Comparison of ENCODE assay signal across 20 cellular contexts in genomic region chr4:8862334-8862733, GRCh38. TPM values are rescaled to one million over a fixed set of nuclear protein-coding genes. Genes with fewer than 3 reads are reported as not detected.
DNase-seq lines count a peak whose midpoint lies in the region; ATAC-seq, FAIRE-seq and TF ChIP-seq lines count a peak whose summit lies in the region.
"Had no signal": no experiment of that assay in that cellular context is flagged by ENCODE, and none has a peak within 500 bp of the region (broad histone marks: within the 10 kb centered on the region; RNA-seq: fewer than 3 reads in every experiment).

No MANE protein-coding gene starts in this region.

- TF ChIP-seq RAD21 in H1 (IDR thresholded peaks at IDR 0.05 in 1 of 2, conservative IDR thresholded peaks at IDR 0.05 in 1 of 2; ENCODE audit: low read depth in 2 of 2, low read length in 2 of 2) = no peak

- H2AK5ac ChIP-seq in H1 (ENCODE audit: low read depth, low read length) (no peak overlapping the region), mesendoderm (ENCODE audit: low read length) (no peak overlapping the region)

- 19% methylated on average over 5 of the region's 5 CpGs; no CpG with 5 or more reads in 1 of the 2 experiments for WGBS in H1 (ENCODE audit: extremely low coverage in 1 of 2, insufficient coverage in 1 of 2, insufficient read length in 1 of 2, insufficient replicate concordance in 2 of 2, low coverage in 1 of 2, low lambda C conversion rate in 2 of 2, missing lambda C conversion rate in 1 of 2), 2 experiments
- no CpG with 5 or more reads among the region's 5 CpGs for WGBS in mesendoderm (ENCODE audit: extremely low coverage, insufficient coverage, low lambda C conversion rate)

- no peak for ATAC-seq in WTC11
- ATAC-seq in HG03460 (IDR thresholded peaks at IDR 0.05; ENCODE audit: unreplicated experiment) = no peak
- ATAC-seq in activated CD8-positive, alpha-beta T cell treated with anti-CD3 and anti-CD28 coated beads, Interleukin-2, amount 10 ng/mL, durations not matched to agents 7 days and 5 days = no peak

- H2BK15ac ChIP-seq in H1 (ENCODE audit: low read length) = no peak overlapping the region
- H2BK15ac ChIP-seq in mesendoderm (replicated peaks; ENCODE audit: low read depth) = no peak overlapping the region

- H3K4me2 ChIP-seq in H1 (ENCODE audit: insufficient read depth in 1 of 2, low read depth in 2 of 2, low read length in 2 of 2) (peak overlapping the region in 1 of 2 experiments; percentile 55; a peak in 1 of 4 replicates), mesendoderm (ENCODE audit: low read length) (peak overlapping the region; percentile 81)

- H3K18ac ChIP-seq in H1 (ENCODE audit: extremely low read depth, low read length) = no peak overlapping the region
- no peak overlapping the region for H3K18ac ChIP-seq in mesendoderm (ENCODE audit: low read length)

- no peak for DNase-seq in WTC11 (ENCODE audit: low spot score)
- DNase-seq in H1 (ENCODE audit: low read depth in 1 of 2, low spot score in 2 of 2) = no peak
- no peak for DNase-seq in mesendoderm
- DNase-seq in NCI-H146 treated with DMSO at 0.1 percent for 48 hours (lab: John Stamatoyannopoulos, UW; ENCODE audit: unreplicated experiment) = no peak
- DNase-seq in activated CD8-positive, alpha-beta T cell treated with anti-CD3 and anti-CD28 coated beads, Interleukin-2, amount 10 ng/mL, durations not matched to agents 7 days and 5 days = no peak
- DNase-seq: C1 segment of cervical spinal cord; Calu3; CD4-positive, alpha-beta memory T cell; COR-L47; DMS53; DMS79 treated with DMSO at 0.1 percent for 48 hours; GF-D8; GOT3; HCEC 1CT had no signal

- FAIRE-seq in H1 (lab: Jason Lieb, UNC) = no peak
- FAIRE-seq: GM12891, GM18507 had no signal

- no peaks in the 10 kb centered on the region for H3K9me3 Mint-ChIP-seq in WTC11
- no peaks in the 10 kb centered on the region for H3K9me3 Mint-ChIP-seq in activated CD8-positive, alpha-beta T cell treated with anti-CD3 and anti-CD28 coated beads, Interleukin-2, amount 10 ng/mL, durations not matched to agents 7 days and 5 days (ENCODE audit: insufficient read depth)
- H3K9me3 Mint-ChIP-seq: CD4-positive, alpha-beta memory T cell had no signal

- H3K36me3 Mint-ChIP-seq in WTC11 = no peaks in the 10 kb centered on the region
- H3K36me3 Mint-ChIP-seq in activated CD8-positive, alpha-beta T cell treated with anti-CD3 and anti-CD28 coated beads, Interleukin-2, amount 10 ng/mL, durations not matched to agents 7 days and 5 days (ENCODE audit: low read depth) = peaks cover 10% of the 10 kb centered on the region
- H3K36me3 Mint-ChIP-seq: CD4-positive, alpha-beta memory T cell had no signal

- no peak overlapping the region for H3K56ac ChIP-seq in H1 (replicated peaks; ENCODE audit: insufficient read length, low read depth, low read length)
- H3K56ac ChIP-seq in mesendoderm (ENCODE audit: low read length) = no peak overlapping the region

- no peaks in the 10 kb centered on the region; the same call in 1 of the 2 replicates for H3K23me2 ChIP-seq in H1 (ENCODE audit: low read depth, low read length)

- H3K27ac Mint-ChIP-seq in WTC11 = no peak overlapping the region
- no peak overlapping the region for H3K27ac Mint-ChIP-seq in activated CD8-positive, alpha-beta T cell treated with anti-CD3 and anti-CD28 coated beads, Interleukin-2, amount 10 ng/mL, durations not matched to agents 7 days and 5 days
- H3K27ac Mint-ChIP-seq: CD4-positive, alpha-beta memory T cell had no signal

- peaks cover 13% of the 10 kb centered on the region for H3K4me1 Mint-ChIP-seq in WTC11
- peaks cover 2% of the 10 kb centered on the region for H3K4me1 Mint-ChIP-seq in activated CD8-positive, alpha-beta T cell treated with anti-CD3 and anti-CD28 coated beads, Interleukin-2, amount 10 ng/mL, durations not matched to agents 7 days and 5 days (ENCODE audit: low read depth)

- H3K79me2 ChIP-seq in H1 (ENCODE audit: control insufficient read depth in 1 of 2, insufficient read depth in 2 of 2, low read length in 2 of 2) (no peaks in the 10 kb centered on the region), mesendoderm (ENCODE audit: control insufficient read depth, insufficient read depth, low read length) (no peaks in the 10 kb centered on the region)

- no peak overlapping the region for H4K91ac ChIP-seq in H1 (replicated peaks; ENCODE audit: insufficient read length, low read length)

- H3K4me3 Mint-ChIP-seq in WTC11 = peak overlapping the region; percentile 10; the same call in 1 of the 2 replicates
- no peak overlapping the region for H3K4me3 Mint-ChIP-seq in activated CD8-positive, alpha-beta T cell treated with anti-CD3 and anti-CD28 coated beads, Interleukin-2, amount 10 ng/mL, durations not matched to agents 7 days and 5 days
- H3K4me3 Mint-ChIP-seq: CD4-positive, alpha-beta memory T cell had no signal

- H3K27me3 ChIP-seq in H1 (replicated peaks in 1 of 4; ENCODE audit: control insufficient read depth in 3 of 4, extremely low read depth in 1 of 4, insufficient read depth in 3 of 4, low read length in 3 of 4) (peaks cover 98 to 99% (median 99%) of the 10 kb centered on the region in 4 experiments), mesendoderm (ENCODE audit: insufficient read depth, low read length, poor library complexity) (peaks cover 72% of the 10 kb centered on the region)

- no peak for TF ChIP-seq POLR2A in H1 (IDR thresholded peaks at IDR 0.05; ENCODE audit: control extremely low read depth in 1 of 2, low read depth in 2 of 2, low read length in 2 of 2)

- H3K36me3 ChIP-seq in H1 (ENCODE audit: control insufficient read depth in 2 of 4, insufficient read depth in 4 of 4, low read length in 3 of 4) (peaks cover 0 to 15% (median 0%) of the 10 kb centered on the region in 4 experiments; a peak in 1 of 8 replicates), mesendoderm (ENCODE audit: control insufficient read depth, insufficient read depth, low read length) (no peaks in the 10 kb centered on the region)

- H3K9me3 ChIP-seq in H1 (ENCODE audit: insufficient read depth in 2 of 2, low read depth in 1 of 2, low read length in 1 of 2) = peaks cover 0 to 3% of the 10 kb centered on the region in 2 experiments; a peak in 1 of 4 replicates

- H3K4ac ChIP-seq in H1 (replicated peaks; ENCODE audit: insufficient read length, low read depth, low read length) = no peak overlapping the region
- H3K4ac ChIP-seq in mesendoderm (ENCODE audit: low read depth, low read length) = no peak overlapping the region

- H2BK12ac ChIP-seq in H1 (ENCODE audit: low read depth, low read length) = no peak overlapping the region

- no peak overlapping the region for H3K23ac ChIP-seq in H1 (ENCODE audit: insufficient read length)
- H3K23ac ChIP-seq in mesendoderm (ENCODE audit: low read length) = no peak overlapping the region

- TF ChIP-seq CTCF in WTC11 (IDR thresholded peaks at IDR 0.05) (no peak), H1 (IDR thresholded peaks at IDR 0.05; ENCODE audit: control extremely low read depth in 1 of 3, insufficient read depth in 1 of 3, low read depth in 1 of 3, low read length in 3 of 3) (no peak)

- TF ChIP-seq EP300 in H1 (IDR thresholded peaks at IDR 0.05; ENCODE audit: borderline replicate concordance in 1 of 2, low read depth in 2 of 2, low read length in 2 of 2) = no peak

- no peak overlapping the region for H2BK20ac ChIP-seq in H1 (ENCODE audit: low read length)

- H3K27me3 Mint-ChIP-seq in WTC11 (ENCODE audit: low read depth) = peaks cover 99% of the 10 kb centered on the region
- H3K27me3 Mint-ChIP-seq in activated CD8-positive, alpha-beta T cell treated with anti-CD3 and anti-CD28 coated beads, Interleukin-2, amount 10 ng/mL, durations not matched to agents 7 days and 5 days (ENCODE audit: low read depth) = peaks cover 69% of the 10 kb centered on the region

- H3K9ac ChIP-seq in H1 (replicated peaks in 1 of 4; ENCODE audit: extremely low read depth in 1 of 4, low read depth in 3 of 4, low read length in 3 of 4) (no peak overlapping the region), mesendoderm (ENCODE audit: low read length) (no peak overlapping the region)

- H4K20me1 ChIP-seq in H1 (replicated peaks in 1 of 2; ENCODE audit: control insufficient read depth in 1 of 2, insufficient read depth in 2 of 2, low read length in 2 of 2) = peaks cover 44 to 56% of the 10 kb centered on the region in 2 experiments

- peaks cover 3 to 35% (median 20%) of the 10 kb centered on the region in 4 experiments for H3K4me1 ChIP-seq in H1 (replicated peaks in 1 of 4; ENCODE audit: control insufficient read depth in 3 of 4, insufficient read depth in 4 of 4, low read length in 3 of 4)
- peaks cover 3% of the 10 kb centered on the region for H3K4me1 ChIP-seq in mesendoderm (ENCODE audit: control insufficient read depth, low read depth, low read length)

- no peak overlapping the region for H2AFZ ChIP-seq in H1 (ENCODE audit: low read length)

- no peak overlapping the region for H2BK120ac ChIP-seq in H1 (replicated peaks; ENCODE audit: low read depth, low read length)
- H2BK120ac ChIP-seq in mesendoderm (ENCODE audit: low read depth, low read length) = no peak overlapping the region

- H3K79me1 ChIP-seq in H1 (ENCODE audit: low read depth, low read length) (no peaks in the 10 kb centered on the region), mesendoderm (ENCODE audit: low read length) (no peaks in the 10 kb centered on the region)

- H2BK5ac ChIP-seq in H1 (ENCODE audit: low read depth, low read length) = no peak overlapping the region
- H2BK5ac ChIP-seq in mesendoderm (ENCODE audit: low read length) = no peak overlapping the region

- no peak overlapping the region for H3K14ac ChIP-seq in H1 (ENCODE audit: insufficient read length)

- no peak overlapping the region for H3K4me3 ChIP-seq in H1 (ENCODE audit: extremely low read depth in 1 of 4, insufficient read depth in 2 of 4, low read depth in 3 of 4, low read length in 4 of 4)
- no peak overlapping the region for H3K4me3 ChIP-seq in mesendoderm (ENCODE audit: low read length)

- CTCF ChIA-PET in WTC11 (lab: Charles Lee) (interaction anchor here (2.0 to 2.2 kb wide), 2 partner anchors 42 to 174 kb away, joined by 4 to 7 read pairs; no protein-coding TSS in a partner anchor), H1 (lab: Charles Lee; ENCODE audit: partially characterized antibody) (interaction anchor here (2.4 kb wide), 1 partner anchor 24 kb away, joined by 7 read pairs; no protein-coding TSS in a partner anchor)
- CTCF ChIA-PET in activated CD8-positive, alpha-beta T cell treated with anti-CD3 and anti-CD28 coated beads, Interleukin-2, amount 10 ng/mL, durations not matched to agents 7 days and 5 days (lab: Charles Lee) = no interaction called here

- H3K27ac ChIP-seq in H1 (ENCODE audit: low read depth, low read length) = no peak overlapping the region
- no peak overlapping the region for H3K27ac ChIP-seq in mesendoderm (ENCODE audit: low read depth, low read length)

- no peak overlapping the region for H4K8ac ChIP-seq in H1 (ENCODE audit: extremely low read depth, insufficient read depth, low read length)
- no peak overlapping the region for H4K8ac ChIP-seq in mesendoderm (ENCODE audit: low read depth, low read length)

- POLR2A ChIA-PET in WTC11 (lab: Charles Lee) = no interaction called here
- POLR2A ChIA-PET in H1 (lab: Charles Lee; ENCODE audit: partially characterized antibody) = no interaction called here
- POLR2A ChIA-PET in activated CD8-positive, alpha-beta T cell treated with anti-CD3 and anti-CD28 coated beads, Interleukin-2, amount 10 ng/mL, durations not matched to agents 7 days and 5 days (lab: Charles Lee) = no interaction called here

- H4K5ac ChIP-seq in H1 (ENCODE audit: insufficient read length, low read depth, low read length) (no peak overlapping the region), mesendoderm (ENCODE audit: low read length) (no peak overlapping the region)

RNA-seq across cellular contexts. Expression of gene HMX1, which starts 9.3 kb away (rescaled TPM):
- 6.9 to 10.0 TPM (median 7.8 TPM) in 3 replicates for total RNA-seq in WTC11 (2021)
- 0.26 and 0.34 TPM in 2 replicates for total RNA-seq in H1 (2021; fragmentation: NEBNext Ultra II Directional; extraction: Animal tissue kit (Norgen Biotek cat#: 25700))
- polyA plus RNA-seq in H1 (2011; rRNA removed) = 0.08 TPM in 1 of 2 replicates, not detected in the other
- 0.10 TPM for polyA plus RNA-seq in H1 (2011; cell fraction: cytosol; rRNA removed)
- 0.07 TPM for polyA plus RNA-seq in H1 (2011; cell fraction: nucleus; rRNA removed)
- polyA plus RNA-seq in H1 (2012, experiment 1 of 2) = not detected in 4 replicates
- not detected for polyA plus RNA-seq in H1 (2012, experiment 2 of 2)
- 0.18 TPM for polyA plus RNA-seq in H1 (2013, experiment 1 of 2)
- 0.06 TPM for polyA plus RNA-seq in H1 (2013, experiment 2 of 2)
- polyA minus RNA-seq in H1 (2011; rRNA and poly(A)+ RNA removed) = not detected in 2 replicates
- not detected for polyA minus RNA-seq in H1 (2011; cell fraction: cytosol; rRNA and poly(A)+ RNA removed)
- not detected for polyA minus RNA-seq in H1 (2011; cell fraction: nucleus; rRNA and poly(A)+ RNA removed)
- 0.38 TPM for polyA plus RNA-seq in mesendoderm (2013, experiment 1 of 2)
- polyA plus RNA-seq in mesendoderm (2013, experiment 2 of 2) = 0.34 TPM
- not detected for total RNA-seq in activated CD8-positive, alpha-beta T cell treated with anti-CD3 and anti-CD28 coated beads, Interleukin-2, amount 10 ng/mL, durations not matched to agents 7 days and 5 days
- total RNA-seq: A172; Calu3; CD4-positive, alpha-beta memory T cell; G401 had no signal
- polyA plus RNA-seq: BJ; CD4-positive, alpha-beta memory T cell had no signal
